ENCODE assay signal across 2 cellular contexts in genomic region chr12:29741342-29742241, GRCh38.
TF ChIP-seq lines count a peak whose summit lies in the region.

No MANE protein-coding gene starts in this region.

TF ChIP-seq in SK-N-SH, 30 proteins besides CTCF, POLR2A, EP300 and RAD21 (continued from another document):
- no peak for TF ChIP-seq ZBTB33 (IDR thresholded peaks at IDR 0.05; ENCODE audit: borderline replicate concordance, low read depth)
- no peak for TF ChIP-seq USF1 (IDR thresholded peaks at IDR 0.05; ENCODE audit: borderline replicate concordance, low read depth)
- TF ChIP-seq NFIC (IDR thresholded peaks at IDR 0.05; ENCODE audit: borderline replicate concordance): no peak
- no peak for TF ChIP-seq POLR2AphosphoS5 (IDR thresholded peaks at IDR 0.05; ENCODE audit: low read depth, low read length)
- no peak for TF ChIP-seq REST (IDR thresholded peaks at IDR 0.05; ENCODE audit: low read depth, low read length)
- TF ChIP-seq FOXJ3 (CRISPR knock-in tag; IDR thresholded peaks at IDR 0.05): no peak
- TF ChIP-seq TCF12 (IDR thresholded peaks at IDR 0.05): no peak
- TF ChIP-seq TEAD4 (IDR thresholded peaks at IDR 0.05; ENCODE audit: borderline replicate concordance, insufficient read depth): no peak
- no peak for TF ChIP-seq JUND (IDR thresholded peaks at IDR 0.05)
- no peak for TF ChIP-seq GATA2 (CRISPR knock-in tag; IDR thresholded peaks at IDR 0.05)

TF ChIP-seq in WTC11, 78 proteins besides CTCF, POLR2A, EP300 and RAD21 (continued from another document):
- TF ChIP-seq HMGXB4 (CRISPR knock-in tag; IDR thresholded peaks at IDR 0.05) (no peak), JAZF1 (CRISPR knock-in tag; IDR thresholded peaks at IDR 0.05) (no peak)
